8 cellular contexts compared by ENCODE assay signal in the genomic region with DNA sequence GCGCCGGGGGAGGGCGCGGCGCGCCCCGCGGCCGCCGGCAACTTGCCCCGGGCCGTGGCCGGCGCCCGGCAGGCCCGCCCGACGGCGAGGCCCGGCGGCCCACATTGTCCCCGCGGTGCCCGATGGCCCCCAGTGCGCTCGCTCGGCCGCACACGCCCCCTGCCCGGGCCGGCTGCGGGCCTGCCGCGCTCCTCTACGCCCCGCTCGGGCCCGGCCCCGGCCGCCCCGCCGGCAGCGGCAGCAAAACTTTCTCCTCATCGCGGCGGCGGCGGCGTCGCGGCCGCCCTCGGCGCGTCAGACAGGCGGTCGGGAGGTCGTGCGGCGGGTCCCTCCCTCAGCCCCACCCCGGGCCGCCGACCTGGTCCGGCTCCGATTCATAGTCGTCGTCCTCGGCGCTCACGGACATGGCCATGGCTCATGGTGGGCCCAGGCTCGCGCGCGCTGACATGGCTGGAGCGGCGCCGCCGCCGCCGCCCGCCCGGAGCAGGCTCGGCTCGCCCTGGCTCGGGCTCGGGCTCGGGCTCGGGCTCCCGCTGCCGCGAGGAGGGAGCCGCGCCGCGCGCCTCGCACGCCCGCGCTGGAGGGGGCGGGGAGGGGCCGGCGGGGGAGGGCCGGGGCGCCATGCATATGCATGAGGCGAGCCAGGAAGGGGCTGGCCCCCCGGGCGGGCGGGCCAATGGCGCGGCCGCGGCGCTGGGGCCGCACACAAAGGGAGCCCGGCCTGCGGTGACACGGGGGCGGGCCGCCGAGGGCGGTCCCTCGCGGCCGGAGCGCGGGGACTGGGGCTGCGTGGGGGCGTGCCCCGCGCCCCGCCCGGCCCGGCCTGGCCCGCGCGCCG.
DNase-seq lines count a peak whose midpoint lies in the region; ATAC-seq, FAIRE-seq and TF ChIP-seq lines count a peak whose summit lies in the region.

No MANE protein-coding gene starts in this region.

- H4K91ac ChIP-seq in H1 (replicated peaks; ENCODE audit: insufficient read length, low read length), result no peak overlapping the region

- H3K4me3 Mint-ChIP-seq in CD4-positive, alpha-beta T cell, result no peak overlapping the region
- peak overlapping the region; percentile 51 for H3K4me3 Mint-ChIP-seq in mesothelial cell of epicardium

- no peaks in the 10 kb centered on the region for H3K27me3 Mint-ChIP-seq in CD4-positive, alpha-beta T cell
- no peaks in the 10 kb centered on the region for H3K27me3 Mint-ChIP-seq in mesothelial cell of epicardium (ENCODE audit: low read depth)

- H2AK5ac ChIP-seq in H1 (ENCODE audit: low read depth, low read length), result no peak overlapping the region

- peak; percentile 87 for ATAC-seq in CD4-positive, alpha-beta T cell (ENCODE audit: poor library complexity)
- ATAC-seq in GM19372 (IDR thresholded peaks at IDR 0.05; ENCODE audit: low read depth, unreplicated experiment) (peak; percentile 89), HG03469 (IDR thresholded peaks at IDR 0.05; ENCODE audit: unreplicated experiment) (peak; percentile 72)

- intact Hi-C loops in CD4-positive, alpha-beta T cell (cut with DNase I, micrococcal nuclease), result loop anchor here in 1 of 2 experiments (1.0 to 5.0 kb wide), 4 partner anchors 67 to 1505 kb away; partner anchors contain the start of genes ANAPC5, ORAI1 and RNF34

- no peak for FAIRE-seq in H1 (lab: Jason Lieb, UNC)

- peaks cover 12% of the 10 kb centered on the region for H3K79me1 ChIP-seq in H1 (ENCODE audit: low read depth, low read length)

- 0 out of 2 replicates have a peak overlapping the region, but pooled peaks have one; percentile 74 for H4K8ac ChIP-seq in H1 (ENCODE audit: extremely low read depth, insufficient read depth, low read length)

- CTCF ChIA-PET in CD4-positive, alpha-beta T cell (lab: Charles Lee), result interaction anchor here (1.4 kb wide), 1 partner anchor 24 kb away, joined by 3 read pairs; no protein-coding TSS in a partner anchor
- CTCF ChIA-PET in H1 (lab: Charles Lee; ENCODE audit: partially characterized antibody), result interaction anchor here (1.3 to 2.9 kb wide), 2 partner anchors 10 to 24 kb away, joined by 4 to 11 read pairs; no protein-coding TSS in a partner anchor

- no peak overlapping the region for H2AFZ ChIP-seq in H1 (ENCODE audit: low read length)

- peaks cover 7% of the 10 kb centered on the region for H3K23me2 ChIP-seq in H1 (ENCODE audit: low read depth, low read length)

- no peak for TF ChIP-seq CTCF in CD4-positive, alpha-beta T cell (IDR thresholded peaks at IDR 0.05)
- no peak for TF ChIP-seq CTCF in H1 (IDR thresholded peaks at IDR 0.05; ENCODE audit: control extremely low read depth in 1 of 3, insufficient read depth in 1 of 3, low read depth in 1 of 3, low read length in 3 of 3)
- no peak for TF ChIP-seq CTCF in mesothelial cell of epicardium (IDR thresholded peaks at IDR 0.05; ENCODE audit: unreplicated experiment)

- no peak overlapping the region for H3K4ac ChIP-seq in H1 (replicated peaks; ENCODE audit: insufficient read length, low read depth, low read length)

- no peak overlapping the region for H3K56ac ChIP-seq in H1 (replicated peaks; ENCODE audit: insufficient read length, low read depth, low read length)

- TF ChIP-seq RAD21 in H1 (IDR thresholded peaks at IDR 0.05 in 1 of 2, conservative IDR thresholded peaks at IDR 0.05 in 1 of 2; ENCODE audit: low read depth in 2 of 2, low read length in 2 of 2), result no peak

- no peak overlapping the region for H2BK120ac ChIP-seq in H1 (replicated peaks; ENCODE audit: low read depth, low read length)

- peak overlapping the region in 3 of 4 experiments; percentile 54 to 82 (median 69); a peak in 5 of 7 replicates for H3K9ac ChIP-seq in H1 (replicated peaks in 1 of 4; ENCODE audit: extremely low read depth in 1 of 4, low read depth in 3 of 4, low read length in 3 of 4)

- peaks cover 0 to 12% (median 2%) of the 10 kb centered on the region in 4 experiments; a peak in 4 of 7 replicates for H3K4me1 ChIP-seq in H1 (replicated peaks in 1 of 4; ENCODE audit: control insufficient read depth in 3 of 4, insufficient read depth in 4 of 4, low read length in 3 of 4)

- no peak overlapping the region for H2BK12ac ChIP-seq in H1 (ENCODE audit: low read depth, low read length)

- peaks cover 7% of the 10 kb centered on the region for H3K36me3 Mint-ChIP-seq in CD4-positive, alpha-beta T cell (ENCODE audit: low read depth)
- no peaks in the 10 kb centered on the region for H3K36me3 Mint-ChIP-seq in mesothelial cell of epicardium

- H3K9me3 ChIP-seq in CD4-positive, alpha-beta T cell (ENCODE audit: control insufficient read depth, low read length), result no peaks in the 10 kb centered on the region
- no peaks in the 10 kb centered on the region for H3K9me3 ChIP-seq in H1 (ENCODE audit: insufficient read depth in 2 of 2, low read depth in 1 of 2, low read length in 1 of 2)

- no peak overlapping the region for H3K23ac ChIP-seq in H1 (ENCODE audit: insufficient read length)

- WGBS in H1 (ENCODE audit: extremely low coverage in 1 of 2, insufficient coverage in 1 of 2, insufficient read length in 1 of 2, insufficient replicate concordance in 2 of 2, low coverage in 1 of 2, low lambda C conversion rate in 2 of 2, missing lambda C conversion rate in 1 of 2), 2 experiments, result 4% methylated on average over 38 of the region's 138 CpGs; no CpG with 5 or more reads in 1 of the 2 experiments

- no peak overlapping the region for H3K14ac ChIP-seq in H1 (ENCODE audit: insufficient read length)

- no peak overlapping the region for H2BK20ac ChIP-seq in H1 (ENCODE audit: low read length)

- peaks cover 0 to 6% (median under 1%) of the 10 kb centered on the region in 4 experiments; a peak in 2 of 8 replicates for H3K36me3 ChIP-seq in H1 (ENCODE audit: control insufficient read depth in 2 of 4, insufficient read depth in 4 of 4, low read length in 3 of 4)

- peaks cover 4 to 28% of the 10 kb centered on the region in 2 experiments for H4K20me1 ChIP-seq in H1 (replicated peaks in 1 of 2; ENCODE audit: control insufficient read depth in 1 of 2, insufficient read depth in 2 of 2, low read length in 2 of 2)

- H3K27ac Mint-ChIP-seq in CD4-positive, alpha-beta T cell, result no peak overlapping the region
- H3K27ac Mint-ChIP-seq in mesothelial cell of epicardium, result no peak overlapping the region

- peak overlapping the region; percentile 21 for H3K27ac ChIP-seq in CD4-positive, alpha-beta T cell (ENCODE audit: low read depth, low read length)
- no peak overlapping the region; the same call in 1 of the 2 replicates for H3K27ac ChIP-seq in H1 (ENCODE audit: low read depth, low read length)

- H3K9me3 Mint-ChIP-seq in CD4-positive, alpha-beta T cell, result no peaks in the 10 kb centered on the region
- H3K9me3 Mint-ChIP-seq in mesothelial cell of epicardium, result no peaks in the 10 kb centered on the region

- H3K4me1 Mint-ChIP-seq in CD4-positive, alpha-beta T cell (ENCODE audit: low read depth), result peaks cover 41% of the 10 kb centered on the region
- H3K4me1 Mint-ChIP-seq in mesothelial cell of epicardium, result peaks cover 17% of the 10 kb centered on the region

- no peak overlapping the region for H4K5ac ChIP-seq in H1 (ENCODE audit: insufficient read length, low read depth, low read length)

- no peak for TF ChIP-seq POLR2A in H1 (IDR thresholded peaks at IDR 0.05; ENCODE audit: control extremely low read depth in 1 of 2, low read depth in 2 of 2, low read length in 2 of 2)

- peak overlapping the region; percentile 70 to 85 for H3K4me2 ChIP-seq in H1 (ENCODE audit: insufficient read depth in 1 of 2, low read depth in 2 of 2, low read length in 2 of 2)

- H3K18ac ChIP-seq in H1 (ENCODE audit: extremely low read depth, low read length), result no peak overlapping the region; the same call in 1 of the 2 replicates

- peak overlapping the region; percentile 57 to 80 (median 64) for H3K4me3 ChIP-seq in H1 (ENCODE audit: extremely low read depth in 1 of 4, insufficient read depth in 2 of 4, low read depth in 3 of 4, low read length in 4 of 4)

- no peak for TF ChIP-seq EP300 in H1 (IDR thresholded peaks at IDR 0.05; ENCODE audit: borderline replicate concordance in 1 of 2, low read depth in 2 of 2, low read length in 2 of 2)

- H2BK15ac ChIP-seq in H1 (ENCODE audit: low read length), result no peak overlapping the region

- no peak overlapping the region for H2BK5ac ChIP-seq in H1 (ENCODE audit: low read depth, low read length)

- H3K79me2 ChIP-seq in H1 (ENCODE audit: control insufficient read depth in 1 of 2, insufficient read depth in 2 of 2, low read length in 2 of 2), result peaks cover 5 to 40% of the 10 kb centered on the region in 2 experiments

- POLR2A ChIA-PET in CD4-positive, alpha-beta T cell (lab: Charles Lee), result interaction anchor here (1.2 kb wide), 1 partner anchor 67 kb away, joined by 3 read pairs; the partner anchor contains the start of gene RNF34
- POLR2A ChIA-PET in H1 (lab: Charles Lee; ENCODE audit: partially characterized antibody), result interaction anchor here (1.2 to 1.5 kb wide), 6 partner anchors 10 to 218 kb away, joined by 3 to 7 read pairs (median 4); partner anchors contain the start of gene RNF34

- DNase-seq in CD4-positive, alpha-beta T cell, result peak; percentile 73 to 93 (median 84)
- DNase-seq in NCI-H82 (lab: John Stamatoyannopoulos, UW), result peak; percentile 94
- DNase-seq in activated CD8-positive, alpha-beta memory T cell treated with anti-CD3 and anti-CD28 coated beads for 24 hours, result peak; percentile 94
- DNase-seq in H1 (ENCODE audit: low read depth in 1 of 2, low spot score in 2 of 2), result peak; percentile 41 to 86
- DNase-seq in mesothelial cell of epicardium (ENCODE audit: low spot score in 2 of 2, unreplicated experiment in 2 of 2), result peak; percentile 80 to 87
- DNase-seq in stimulated activated CD8-positive, alpha-beta memory T cell treated with anti-CD3 and anti-CD28 coated beads, Interleukin-15, amount 100 ng/mL, for 24 hours (ENCODE audit: low read depth), result peak; percentile 73

- H3K27me3 ChIP-seq in CD4-positive, alpha-beta T cell (ENCODE audit: control insufficient read depth, insufficient read depth, low read length), result no peaks in the 10 kb centered on the region
- H3K27me3 ChIP-seq in H1 (replicated peaks in 1 of 4; ENCODE audit: control insufficient read depth in 3 of 4, extremely low read depth in 1 of 4, insufficient read depth in 3 of 4, low read length in 3 of 4), result peaks cover 0 to 6% (median 0%) of the 10 kb centered on the region in 4 experiments; a peak in 2 of 7 replicates

TF ChIP-seq in H1, 55 proteins besides CTCF, POLR2A, EP300 and RAD21 (continues in another document):
- TF ChIP-seq JUND (IDR thresholded peaks at IDR 0.05; ENCODE audit: low read length) (no peak), KDM5A (IDR thresholded peaks at IDR 0.05; ENCODE audit: low read length) (no peak), EGR1 (IDR thresholded peaks at IDR 0.05; ENCODE audit: borderline replicate concordance, low read depth, low read length) (0 out of 2 replicates have a peak, but pooled peaks have one; percentile 9), SIX5 (IDR thresholded peaks at IDR 0.05; ENCODE audit: low read depth, low read length) (no peak), FOSL1 (IDR thresholded peaks at IDR 0.05; ENCODE audit: insufficient read depth, low read depth, low read length) (no peak), MAX (IDR thresholded peaks at IDR 0.05) (peak; percentile 63; the same call in 1 of the 2 replicates), KDM4A (IDR thresholded peaks at IDR 0.05; ENCODE audit: low read depth, low read length, severe bottlenecking) (peak; percentile 53)
